ENCODE assay signal across 19 cellular contexts in the genomic region with DNA sequence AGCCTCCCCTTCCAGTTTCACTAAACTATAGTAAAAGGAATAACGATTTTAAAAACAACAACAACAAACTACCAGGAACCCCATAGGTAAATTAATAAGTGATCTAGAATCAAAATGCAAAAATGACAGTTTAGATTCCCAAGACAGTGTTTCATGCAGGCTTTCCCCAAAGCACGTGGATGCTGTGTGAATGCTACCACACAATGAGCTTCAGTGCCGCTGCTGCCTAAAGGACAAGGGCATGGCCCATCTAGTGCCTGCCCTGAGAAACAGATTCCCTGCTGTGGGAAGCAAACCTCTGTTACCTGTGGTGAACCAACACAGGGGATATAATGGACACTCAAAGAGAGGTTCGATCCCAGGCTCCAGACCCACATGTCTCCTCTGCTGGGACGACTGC. TPM values are rescaled to one million over a fixed set of nuclear protein-coding genes. Genes with fewer than 3 reads are reported as not detected.
DNase-seq lines count a peak whose midpoint lies in the region; ATAC-seq and TF ChIP-seq lines count a peak whose summit lies in the region.
"Had no signal": no experiment of that assay in that cellular context is flagged by ENCODE, and none has a peak within 500 bp of the region (broad histone marks: within the 10 kb centered on the region; RNA-seq: fewer than 3 reads in every experiment).

No MANE protein-coding gene starts in this region.

- peaks cover 74% of the 10 kb centered on the region for H3K36me3 Mint-ChIP-seq in activated T-cell treated with anti-CD3 and anti-CD28 coated beads, Interleukin-2, amount 50 U/mL, for 24 hours (ENCODE audit: low read depth)
- peaks cover 61% of the 10 kb centered on the region for H3K36me3 Mint-ChIP-seq in activated T-helper 17 cell treated with anti-CD3 and anti-CD28 coated beads, Interleukin-2, amount 50 U/mL, for 72 hours (ENCODE audit: low read depth)
- H3K36me3 Mint-ChIP-seq in neural progenitor cell (no peaks in the 10 kb centered on the region), CD14-positive monocyte (no peaks in the 10 kb centered on the region)

- TF ChIP-seq CTCF in neural progenitor cell (IDR thresholded peaks at IDR 0.05) (no peak), CD14-positive monocyte (IDR thresholded peaks at IDR 0.05) (no peak)

- no peaks in the 10 kb centered on the region for H3K9me3 Mint-ChIP-seq in activated T-cell treated with anti-CD3 and anti-CD28 coated beads, Interleukin-2, amount 50 U/mL, for 24 hours
- no peaks in the 10 kb centered on the region for H3K9me3 Mint-ChIP-seq in activated T-helper 17 cell treated with anti-CD3 and anti-CD28 coated beads, Interleukin-2, amount 50 U/mL, for 72 hours
- H3K9me3 Mint-ChIP-seq in neural progenitor cell (no peaks in the 10 kb centered on the region), CD14-positive monocyte (no peaks in the 10 kb centered on the region)
- H3K9me3 Mint-ChIP-seq: CD4-positive, alpha-beta T cell had no signal

- H3F3A ChIP-seq in neural progenitor cell (ENCODE audit: low read depth), result no peaks in the 10 kb centered on the region

- H3K79me2 ChIP-seq in neural progenitor cell (ENCODE audit: low read depth), result no peaks in the 10 kb centered on the region

- no peak overlapping the region for H3K4me2 ChIP-seq in neural progenitor cell
- H3K4me2 ChIP-seq: BLaER1 had no signal

- H3K4me3 ChIP-seq in neural progenitor cell, result no peak overlapping the region
- H3K4me3 ChIP-seq: BLaER1, GM12878, GM23248 had no signal

- intact Hi-C loops in CD14-positive monocyte (cut with micrococcal nuclease), result no loop called here

- peaks cover 26% of the 10 kb centered on the region for H3K4me1 Mint-ChIP-seq in activated T-cell treated with anti-CD3 and anti-CD28 coated beads, Interleukin-2, amount 50 U/mL, for 24 hours (ENCODE audit: low read depth)
- H3K4me1 Mint-ChIP-seq in activated T-helper 17 cell treated with anti-CD3 and anti-CD28 coated beads, Interleukin-2, amount 50 U/mL, for 72 hours, result peaks cover 28% of the 10 kb centered on the region
- peaks cover 10% of the 10 kb centered on the region for H3K4me1 Mint-ChIP-seq in neural progenitor cell
- H3K4me1 Mint-ChIP-seq in CD14-positive monocyte, result no peaks in the 10 kb centered on the region

- no peak for ATAC-seq in activated T-helper 17 cell treated with anti-CD3 and anti-CD28 coated beads, Interleukin-2, amount 50 U/mL, for 72 hours (replicated peaks)
- ATAC-seq in HG03175 (IDR thresholded peaks at IDR 0.05; ENCODE audit: unreplicated experiment), result no peak

- no peak for DNase-seq in activated T-cell treated with anti-CD3 and anti-CD28 coated beads, Interleukin-2, amount 50 U/mL, for 24 hours
- no peak for DNase-seq in activated T-cell treated with anti-CD3 and anti-CD28 coated beads, Interleukin-2, amount 50 U/mL, for 48 hours
- DNase-seq in neural progenitor cell (ENCODE audit: low spot score) (no peak), CD14-positive monocyte (ENCODE audit: low spot score) (no peak), kidney tubule cell (ENCODE audit: low spot score) (no peak)
- DNase-seq: 8988T; AML-193; Calu3; CD4-positive, alpha-beta T cell; DMS 273 treated with DMSO at 0.1 percent for 48 hours; DMS79; H7 had no signal

- H3K36me3 ChIP-seq in neural progenitor cell, result no peaks in the 10 kb centered on the region
- H3K36me3 ChIP-seq: BLaER1 had no signal

- no peaks in the 10 kb centered on the region for H3K27me3 ChIP-seq in neural progenitor cell
- H3K27me3 ChIP-seq: BLaER1 had no signal

- no peaks in the 10 kb centered on the region for H4K20me1 ChIP-seq in neural progenitor cell (ENCODE audit: low read depth)
- H4K20me1 ChIP-seq: BLaER1 had no signal

- no peaks in the 10 kb centered on the region for H3K4me1 ChIP-seq in neural progenitor cell
- H3K4me1 ChIP-seq: BLaER1 had no signal

- no peaks in the 10 kb centered on the region for H3K27me3 Mint-ChIP-seq in activated T-cell treated with anti-CD3 and anti-CD28 coated beads, Interleukin-2, amount 50 U/mL, for 24 hours
- no peaks in the 10 kb centered on the region for H3K27me3 Mint-ChIP-seq in activated T-helper 17 cell treated with anti-CD3 and anti-CD28 coated beads, Interleukin-2, amount 50 U/mL, for 72 hours
- peaks cover 6% of the 10 kb centered on the region for H3K27me3 Mint-ChIP-seq in neural progenitor cell (ENCODE audit: insufficient read depth, low read depth)
- peaks cover 0 to 2% (median 2%) of the 10 kb centered on the region in 3 donors for H3K27me3 Mint-ChIP-seq in CD14-positive monocyte (ENCODE audit: low read depth in 3 of 3)
- H3K27me3 Mint-ChIP-seq: CD4-positive, alpha-beta T cell had no signal

- H3K27ac Mint-ChIP-seq in activated T-cell treated with anti-CD3 and anti-CD28 coated beads, Interleukin-2, amount 50 U/mL, for 24 hours, result peak overlapping the region; percentile 75
- peak overlapping the region; percentile 55 for H3K27ac Mint-ChIP-seq in activated T-helper 17 cell treated with anti-CD3 and anti-CD28 coated beads, Interleukin-2, amount 50 U/mL, for 72 hours
- H3K27ac Mint-ChIP-seq in neural progenitor cell (no peak overlapping the region), CD14-positive monocyte (no peak overlapping the region)
- H3K27ac Mint-ChIP-seq: CD4-positive, alpha-beta T cell had no signal

- no peaks in the 10 kb centered on the region for H3K9me3 ChIP-seq in neural progenitor cell (ENCODE audit: low read depth)
- H3K9me3 ChIP-seq: BLaER1 had no signal

- H3K27ac ChIP-seq in neural progenitor cell, result no peak overlapping the region
- H3K27ac ChIP-seq: BLaER1, GM23248 had no signal

- H2AFZ ChIP-seq in neural progenitor cell (replicated peaks), result no peak overlapping the region
- H2AFZ ChIP-seq: GM23248 had no signal

- no peak overlapping the region for H3K9ac ChIP-seq in neural progenitor cell
- H3K9ac ChIP-seq: BLaER1, GM23248 had no signal

- no peak overlapping the region for H3K4me3 Mint-ChIP-seq in activated T-cell treated with anti-CD3 and anti-CD28 coated beads, Interleukin-2, amount 50 U/mL, for 24 hours
- H3K4me3 Mint-ChIP-seq in activated T-helper 17 cell treated with anti-CD3 and anti-CD28 coated beads, Interleukin-2, amount 50 U/mL, for 72 hours, result peak overlapping the region; percentile 39
- peak overlapping the region; percentile 4 for H3K4me3 Mint-ChIP-seq in neural progenitor cell
- no peak overlapping the region for H3K4me3 Mint-ChIP-seq in CD14-positive monocyte
- H3K4me3 Mint-ChIP-seq: CD4-positive, alpha-beta T cell had no signal

RNA-seq across cellular contexts. Expression of a gene that starts 23.7 kb away (rescaled TPM):
- total RNA-seq in activated T-helper 17 cell treated with anti-CD3 and anti-CD28 coated beads, Interleukin-2, amount 50 U/mL, for 72 hours, result not detected
- total RNA-seq in neural progenitor cell (ENCODE audit: low replicate concordance), result not detected in 2 replicates
- polyA plus RNA-seq in CD14-positive monocyte, result not detected
- total RNA-seq: Calu3, G401, GM12878, GM23248, HT1080 had no signal
- polyA plus RNA-seq: GM23248 had no signal

Comparison
In these comparisons a context has a peak if more than half of its experiments do, and no peak if none do; other contexts are left out.
1. H3K27ac Mint-ChIP-seq: peak in activated T-cell treated with anti-CD3 and anti-CD28 coated beads, Interleukin-2, amount 50 U/mL, for 24 hours (single experiment) and activated T-helper 17 cell treated with anti-CD3 and anti-CD28 coated beads, Interleukin-2, amount 50 U/mL, for 72 hours (single experiment); none in neural progenitor cell (single experiment) and CD14-positive monocyte (0 of 7).
2. H3K4me3 Mint-ChIP-seq: peak in activated T-helper 17 cell treated with anti-CD3 and anti-CD28 coated beads, Interleukin-2, amount 50 U/mL, for 72 hours (single experiment) and neural progenitor cell (single experiment); none in activated T-cell treated with anti-CD3 and anti-CD28 coated beads, Interleukin-2, amount 50 U/mL, for 24 hours (single experiment) and CD14-positive monocyte (0 of 2).